Comparison of ENCODE assay signal across 18 cellular contexts in genomic region chr10:96468845-96469244, GRCh38. TPM values are rescaled to one million over a fixed set of nuclear protein-coding genes. Genes with fewer than 3 reads are reported as not detected.
A peak's percentile ranks its signal among the peaks of the same experiment; 100 is the strongest.
DNase-seq lines count a peak whose midpoint lies in the region; ATAC-seq and TF ChIP-seq lines count a peak whose summit lies in the region.
"Had no signal": no experiment of that assay in that cellular context is flagged by ENCODE, and none has a peak within 500 bp of the region (broad histone marks: within the 10 kb centered on the region; RNA-seq: fewer than 3 reads in every experiment).

No MANE protein-coding gene starts in this region.

- H3K4me1 Mint-ChIP-seq in endodermal cell = peaks cover under 1% of the 10 kb centered on the region
- H3K4me1 Mint-ChIP-seq in stimulated activated naive B cell treated with anti-CD40 and anti-IgM and Interleukin-4, amounts not matched to agents 10 μg/mL and 1 μg/mL and 100 μg/mL, for 72 hours = no peaks in the 10 kb centered on the region
- H3K4me1 Mint-ChIP-seq in activated CD8-positive, alpha-beta T cell treated with anti-CD3 and anti-CD28 coated beads for 36 hours (ENCODE audit: low read depth) = no peaks in the 10 kb centered on the region

- H3K4me3 ChIP-seq in endodermal cell (ENCODE audit: low read length) (no peak overlapping the region), adrenal gland (no peak overlapping the region)
- H3K4me3 ChIP-seq: PC-9 had no signal

- no peak for ATAC-seq in Right ventricle myocardium inferior
- no peak for ATAC-seq in stimulated activated naive B cell treated with anti-CD40 and anti-IgM and Interleukin-4, amounts not matched to agents 10 μg/mL and 1 μg/mL and 100 μg/mL, for 72 hours (replicated peaks)
- no peak for ATAC-seq in activated CD8-positive, alpha-beta T cell treated with anti-CD3 and anti-CD28 coated beads for 36 hours
- ATAC-seq: CD8-positive, alpha-beta T cell; HCT116 had no signal

- H3K9me3 ChIP-seq in endodermal cell (ENCODE audit: control insufficient read depth, low read length) (no peaks in the 10 kb centered on the region), adrenal gland (replicated peaks in 1 of 3) (no peaks in the 10 kb centered on the region)

- 72 to 77% methylated on average over 5 of the region's 5 CpGs for WGBS in endodermal cell (ENCODE audit: insufficient coverage in 1 of 2, insufficient read length in 1 of 2), 2 experiments
- WGBS in adrenal gland, 4 donors = 52 to 68% (median 58%) methylated on average over 5 of the region's 5 CpGs

- intact Hi-C loops in cardiac septum (cut with DNase I) = no loop called here
- intact Hi-C loops in Right ventricle myocardium inferior (cut with DNase I) = no loop called here
- intact Hi-C loops in activated CD8-positive, alpha-beta T cell treated with anti-CD3 and anti-CD28 coated beads for 36 hours (cut with micrococcal nuclease) = no loop called here
- intact Hi-C loops in adrenal gland (cut with DNase I) = no loop called here

- H3K36me3 Mint-ChIP-seq in endodermal cell (ENCODE audit: low read depth) = no peaks in the 10 kb centered on the region
- no peaks in the 10 kb centered on the region for H3K36me3 Mint-ChIP-seq in stimulated activated naive B cell treated with anti-CD40 and anti-IgM and Interleukin-4, amounts not matched to agents 10 μg/mL and 1 μg/mL and 100 μg/mL, for 72 hours
- no peaks in the 10 kb centered on the region for H3K36me3 Mint-ChIP-seq in activated CD8-positive, alpha-beta T cell treated with anti-CD3 and anti-CD28 coated beads for 36 hours (ENCODE audit: low read depth)
- H3K36me3 Mint-ChIP-seq: CD8-positive, alpha-beta T cell had no signal

- POLR2A ChIA-PET in activated CD8-positive, alpha-beta T cell treated with anti-CD3 and anti-CD28 coated beads for 36 hours (lab: Charles Lee) = interaction anchor here (0.6 kb wide), 1 partner anchor 39 kb away, joined by 3 read pairs; no protein-coding TSS in a partner anchor

- no peak overlapping the region for H3K9ac ChIP-seq in endodermal cell (ENCODE audit: extremely low read depth, low read length, poor library complexity, severe bottlenecking)
- H3K9ac ChIP-seq: KMS-11 had no signal

- no peaks in the 10 kb centered on the region for H3K27me3 Mint-ChIP-seq in endodermal cell (ENCODE audit: insufficient read depth)
- peaks cover 28 to 32% of the 10 kb centered on the region in 2 donors for H3K27me3 Mint-ChIP-seq in stimulated activated naive B cell treated with anti-CD40 and anti-IgM and Interleukin-4, amounts not matched to agents 10 μg/mL and 1 μg/mL and 100 μg/mL, for 72 hours
- peaks cover 9% of the 10 kb centered on the region for H3K27me3 Mint-ChIP-seq in activated CD8-positive, alpha-beta T cell treated with anti-CD3 and anti-CD28 coated beads for 36 hours

- DNase-seq in cardiac septum (ENCODE audit: low spot score) = peak; percentile 53
- DNase-seq in Right ventricle myocardium inferior (ENCODE audit: missing footprints) = no peak
- peak; percentile 52 for DNase-seq in NCI-H526 treated with DMSO at 0.1 percent for 48 hours (lab: John Stamatoyannopoulos, UW)
- DNase-seq in endodermal cell = peak; percentile 29
- DNase-seq in stimulated activated naive B cell treated with anti-CD40 and anti-IgM and Interleukin-4, amounts not matched to agents 10 μg/mL and 1 μg/mL and 100 μg/mL, for 72 hours = no peak
- no peak for DNase-seq in epidermal melanocyte (ENCODE audit: insufficient read length, low spot score)
- DNase-seq in activated CD8-positive, alpha-beta T cell treated with anti-CD3 and anti-CD28 coated beads for 36 hours = no peak
- DNase-seq in adrenal gland = no peak
- DNase-seq: CD8-positive, alpha-beta T cell; GF-D8; NCI-H1048; NCI-H1436 treated with DMSO at 0.1 percent for 48 hours; NCI-H2081; NCI-H345; PC-9 had no signal

- TF ChIP-seq CTCF in endodermal cell (conservative IDR thresholded peaks at IDR 0.05) (no peak), adrenal gland (IDR thresholded peaks at IDR 0.05) (no peak)
- TF ChIP-seq CTCF in activated CD8-positive, alpha-beta T cell treated with anti-CD3 and anti-CD28 coated beads for 36 hours (IDR thresholded peaks at IDR 0.05) = no peak

- no peak for TF ChIP-seq POLR2A in adrenal gland (IDR thresholded peaks at IDR 0.05)

- no peaks in the 10 kb centered on the region for H3K9me3 Mint-ChIP-seq in endodermal cell
- no peaks in the 10 kb centered on the region for H3K9me3 Mint-ChIP-seq in stimulated activated naive B cell treated with anti-CD40 and anti-IgM and Interleukin-4, amounts not matched to agents 10 μg/mL and 1 μg/mL and 100 μg/mL, for 72 hours
- no peaks in the 10 kb centered on the region for H3K9me3 Mint-ChIP-seq in activated CD8-positive, alpha-beta T cell treated with anti-CD3 and anti-CD28 coated beads for 36 hours
- H3K9me3 Mint-ChIP-seq: CD8-positive, alpha-beta T cell had no signal

- CTCF ChIA-PET in activated CD8-positive, alpha-beta T cell treated with anti-CD3 and anti-CD28 coated beads for 36 hours (lab: Charles Lee) = interaction anchor here (0.9 to 3.2 kb wide), 4 partner anchors 21 to 452 kb away, joined by 3 to 13 read pairs (median 8); partner anchors contain the start of gene TLL2

- no peaks in the 10 kb centered on the region for H3K27me3 ChIP-seq in endodermal cell (ENCODE audit: control insufficient read depth, insufficient read depth, low read length, poor library complexity, severe bottlenecking)
- H3K27me3 ChIP-seq in adrenal gland = peaks cover 4% of the 10 kb centered on the region

- H3K4me3 Mint-ChIP-seq in endodermal cell = no peak overlapping the region
- H3K4me3 Mint-ChIP-seq in stimulated activated naive B cell treated with anti-CD40 and anti-IgM and Interleukin-4, amounts not matched to agents 10 μg/mL and 1 μg/mL and 100 μg/mL, for 72 hours = no peak overlapping the region
- H3K4me3 Mint-ChIP-seq in activated CD8-positive, alpha-beta T cell treated with anti-CD3 and anti-CD28 coated beads for 36 hours = no peak overlapping the region
- H3K4me3 Mint-ChIP-seq: CD8-positive, alpha-beta T cell had no signal

- no peak overlapping the region for H3K27ac Mint-ChIP-seq in endodermal cell
- peak overlapping the region; percentile 3 for H3K27ac Mint-ChIP-seq in stimulated activated naive B cell treated with anti-CD40 and anti-IgM and Interleukin-4, amounts not matched to agents 10 μg/mL and 1 μg/mL and 100 μg/mL, for 72 hours
- no peak overlapping the region for H3K27ac Mint-ChIP-seq in activated CD8-positive, alpha-beta T cell treated with anti-CD3 and anti-CD28 coated beads for 36 hours
- H3K27ac Mint-ChIP-seq: CD8-positive, alpha-beta T cell had no signal

- H3K4me1 ChIP-seq in endodermal cell (ENCODE audit: control insufficient read depth, insufficient read depth, low read length) (no peaks in the 10 kb centered on the region), adrenal gland (replicated peaks in 1 of 2) (no peaks in the 10 kb centered on the region)

- H3K27ac ChIP-seq in endodermal cell (ENCODE audit: low read depth, low read length) (no peak overlapping the region), adrenal gland (no peak overlapping the region)
- H3K27ac ChIP-seq: KMS-11, PC-9 had no signal

- H3K36me3 ChIP-seq in endodermal cell (ENCODE audit: control insufficient read depth, insufficient read depth, low read length) (no peaks in the 10 kb centered on the region), adrenal gland (replicated peaks in 1 of 2) (no peaks in the 10 kb centered on the region)

RNA-seq across cellular contexts. Expression of gene TLL2, which starts 44.9 kb away (rescaled TPM):
- total RNA-seq in cardiac septum (3.8 TPM), Right ventricle myocardium inferior (10.8 TPM), endodermal cell (under 1 TPM; 0.11 to 0.18 TPM), adrenal gland (under 1 TPM in 2 of 8 donors, not detected in 6; 0.14 TPM)
- 0.43 TPM for polyA plus RNA-seq in endodermal cell (2013, experiment 1 of 2)
- 0.33 TPM for polyA plus RNA-seq in endodermal cell (2013, experiment 2 of 2)
- total RNA-seq in activated CD8-positive, alpha-beta T cell treated with anti-CD3 and anti-CD28 coated beads for 36 hours = under 1 TPM; 0.09 to 0.18 TPM
- under 1 TPM; 0.10 to 0.40 (median 0.13) TPM for polyA plus RNA-seq in adrenal gland
- total RNA-seq: CD8-positive, alpha-beta T cell; M059J; PC-9 had no signal

Comparison
In these comparisons a context has a peak if more than half of its experiments do, and no peak if none do; other contexts are left out.
1. DNase-seq: peak in cardiac septum (single experiment), NCI-H526 treated with DMSO at 0.1 percent for 48 hours (single experiment) and endodermal cell (single experiment); none in Right ventricle myocardium inferior (single experiment), stimulated activated naive B cell treated with anti-CD40 and anti-IgM and Interleukin-4, amounts not matched to agents 10 μg/mL and 1 μg/mL and 100 μg/mL, for 72 hours (single experiment), epidermal melanocyte (single experiment), activated CD8-positive, alpha-beta T cell treated with anti-CD3 and anti-CD28 coated beads for 36 hours (single experiment) and adrenal gland (0 of 7).